8 cellular contexts compared by ENCODE assay signal in the genomic region with DNA sequence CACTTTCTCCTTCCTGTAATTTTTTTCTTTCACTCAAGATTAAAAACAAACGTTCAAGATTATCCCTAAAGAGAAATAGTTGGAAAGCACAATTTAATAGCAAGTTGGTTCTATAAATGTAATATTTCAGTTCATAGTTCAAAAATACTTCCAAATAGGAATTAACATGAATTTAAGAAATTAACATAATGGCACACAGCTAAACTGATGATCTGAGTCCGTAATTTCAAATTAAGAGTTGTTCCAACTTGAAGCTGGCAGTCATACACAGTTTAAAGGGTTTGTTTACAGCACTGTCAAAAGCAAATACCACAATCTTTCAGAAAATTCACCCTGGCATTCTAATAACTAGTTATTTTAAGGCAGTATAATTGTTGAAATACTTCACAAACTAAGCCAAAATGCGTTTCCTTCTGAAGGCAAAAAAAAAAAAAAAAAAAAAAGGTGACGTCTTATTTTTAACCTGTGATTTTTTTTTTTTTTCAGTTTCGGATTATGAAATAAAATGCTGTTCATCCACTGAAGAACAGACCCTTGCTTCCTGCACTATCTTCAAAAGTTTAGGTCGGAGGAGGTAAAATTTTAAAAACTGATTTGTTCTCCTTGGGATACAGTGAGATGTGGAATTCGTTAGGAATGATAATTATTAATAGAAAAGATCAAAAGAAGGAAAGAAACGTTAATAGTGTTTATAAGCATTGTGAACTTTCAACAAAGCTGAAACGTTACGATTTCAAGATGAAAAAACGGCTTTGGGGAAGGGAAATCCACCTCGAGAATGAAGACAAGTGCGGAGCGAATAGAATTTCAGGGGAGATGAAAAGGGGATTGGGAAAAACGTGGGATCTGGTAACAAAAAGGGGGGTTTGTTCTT. TPM values are rescaled to one million over a fixed set of nuclear protein-coding genes. Genes with fewer than 3 reads are reported as not detected.
DNase-seq lines count a peak whose midpoint lies in the region; ATAC-seq and TF ChIP-seq lines count a peak whose summit lies in the region.

No MANE protein-coding gene starts in this region.

- H2BK120ac ChIP-seq in H9 (ENCODE audit: low read depth, low read length, poor library complexity, severe bottlenecking) = no peak overlapping the region

- H2BK12ac ChIP-seq in H9 (ENCODE audit: insufficient read length, low read depth, low read length) = no peak overlapping the region

- H2AFZ ChIP-seq in H9 (ENCODE audit: low read length) (no peak overlapping the region), parathyroid adenoma (peak overlapping the region; percentile 82)

- peaks cover 27 to 28% of the 10 kb centered on the region in 2 experiments for H3K4me1 Mint-ChIP-seq in H9

- H2BK15ac ChIP-seq in H9 (ENCODE audit: low read depth, low read length) = no peak overlapping the region

- H3K4ac ChIP-seq in H9 (ENCODE audit: low read depth, low read length) = no peak overlapping the region

- peak overlapping the region; percentile 87 to 96 for H3K4me3 Mint-ChIP-seq in H9

- no peaks in the 10 kb centered on the region for H3K23me2 ChIP-seq in H9 (ENCODE audit: insufficient read length, low read depth, low read length, poor library complexity, severe bottlenecking)

- ATAC-seq in GM21526 (IDR thresholded peaks at IDR 0.05; ENCODE audit: low FRiP score, unreplicated experiment) (no peak), HG03108 (IDR thresholded peaks at IDR 0.05; ENCODE audit: unreplicated experiment) (no peak)

- H3K27ac ChIP-seq in H9 (ENCODE audit: insufficient read length, low read depth, low read length) (no peak overlapping the region), esophagus squamous epithelium (peak overlapping the region; percentile 98 to 100 (median 99)), parathyroid adenoma (peak overlapping the region; percentile 96)

- H4K8ac ChIP-seq in H9 (replicated peaks; ENCODE audit: insufficient read length, low read depth, low read length) = no peak overlapping the region

- TF ChIP-seq CTCF in H9 (conservative IDR thresholded peaks at IDR 0.05) (no peak), esophagus squamous epithelium (IDR thresholded peaks at IDR 0.05) (no peak), parathyroid adenoma (IDR thresholded peaks at IDR 0.05) (no peak)

- no peak overlapping the region for H3K23ac ChIP-seq in H9 (ENCODE audit: insufficient read length, low read depth, low read length)

- H2BK5ac ChIP-seq in H9 (ENCODE audit: insufficient read length, low read length) = no peak overlapping the region

- peak overlapping the region; percentile 45 to 97 (median 87); a peak in 5 of 7 replicates for H3K27ac Mint-ChIP-seq in H9

- no CpG with 5 or more reads among the region's 15 CpGs for WGBS in H9 (ENCODE audit: extremely low coverage, insufficient read length, low lambda C conversion rate)
- WGBS in esophagus squamous epithelium, 2 donors = 0 to 1% methylated on average over 15 of the region's 15 CpGs

- H4K5ac ChIP-seq in H9 (ENCODE audit: insufficient read length, low read depth, low read length) = no peak overlapping the region

- H3K18ac ChIP-seq in H9 (ENCODE audit: insufficient read length, low read depth, low read length) = no peak overlapping the region

- peaks cover 0 to 3% (median 0%) of the 10 kb centered on the region in 3 experiments; a peak in 1 of 7 replicates for H3K36me3 Mint-ChIP-seq in H9 (ENCODE audit: insufficient read depth in 1 of 3, low read depth in 3 of 3)

- H2BK20ac ChIP-seq in H9 (ENCODE audit: low read depth, low read length, poor library complexity, severe bottlenecking) = no peak overlapping the region

- no peaks in the 10 kb centered on the region for H3K36me3 ChIP-seq in esophagus squamous epithelium
- H3K36me3 ChIP-seq in parathyroid adenoma (ENCODE audit: control insufficient read depth, insufficient read depth, low read length) = no peaks in the 10 kb centered on the region

- H3K79me2 ChIP-seq in H9 (ENCODE audit: insufficient read depth, low read length) (no peaks in the 10 kb centered on the region), parathyroid adenoma (peaks cover 27% of the 10 kb centered on the region)

- H3K56ac ChIP-seq in H9 (ENCODE audit: insufficient read length, low read depth, low read length) = no peak overlapping the region

- no peak overlapping the region for H2AK5ac ChIP-seq in H9 (ENCODE audit: insufficient read length, low read length)

- H3K9me3 ChIP-seq in H9 (ENCODE audit: control insufficient read depth, low read depth, low read length) = no peaks in the 10 kb centered on the region
- H3K9me3 ChIP-seq in esophagus squamous epithelium = no peaks in the 10 kb centered on the region
- H3K9me3 ChIP-seq in parathyroid adenoma (ENCODE audit: control insufficient read depth, low read length) = no peaks in the 10 kb centered on the region

- no peaks in the 10 kb centered on the region for H3K27me3 Mint-ChIP-seq in H9 (ENCODE audit: low read depth)

- intact Hi-C loops in esophagus squamous epithelium (cut with DNase I) = no loop called here

- in situ Hi-C loops in SK-MEL-5 (cut with HindIII; ENCODE audit: low pct_unique_long_range_greater_than_20kb, low sequenced_read_pairs) = no loop called here

- no peaks in the 10 kb centered on the region; the same call in 1 of the 2 replicates for H3K4me1 ChIP-seq in H9 (ENCODE audit: insufficient read depth, low read length)
- H3K4me1 ChIP-seq in esophagus squamous epithelium = peaks cover 14 to 63% (median 20%) of the 10 kb centered on the region in 3 donors
- H3K4me1 ChIP-seq in parathyroid adenoma = peaks cover 8% of the 10 kb centered on the region

- no peaks in the 10 kb centered on the region for H4K20me1 ChIP-seq in H9 (ENCODE audit: control insufficient read depth, insufficient read depth, insufficient read length)

- no peak for TF ChIP-seq POLR2A in esophagus squamous epithelium (IDR thresholded peaks at IDR 0.05)

- no peak for DNase-seq in H9
- DNase-seq in SK-MEL-5 (ENCODE audit: low read depth, low spot score) = peak; percentile 19
- no peak for DNase-seq in esophagus squamous epithelium (lab: John Stamatoyannopoulos, UW)
- DNase-seq in DMS153 treated with DMSO at 0.1 percent for 48 hours (lab: John Stamatoyannopoulos, UW; ENCODE audit: unreplicated experiment) = no peak
- no peak for DNase-seq in dedifferentiated amniotic fluid mesenchymal stem cell (ENCODE audit: extremely low spot score)

- peak overlapping the region; percentile 66 for H3K4me2 ChIP-seq in H9 (ENCODE audit: insufficient read depth, insufficient read length, low read length)
- H3K4me2 ChIP-seq in parathyroid adenoma (ENCODE audit: low read length) = peak overlapping the region; percentile 66

- no peaks in the 10 kb centered on the region for H3K79me1 ChIP-seq in H9 (ENCODE audit: insufficient read depth, low read depth, low read length, poor library complexity, severe bottlenecking)

- peak overlapping the region; percentile 87 to 91 (median 90) for H3K4me3 ChIP-seq in esophagus squamous epithelium
- H3K4me3 ChIP-seq in parathyroid adenoma (ENCODE audit: low read depth, low read length) = peak overlapping the region; percentile 79

- no peaks in the 10 kb centered on the region for H3K9me3 Mint-ChIP-seq in H9

- H3K9ac ChIP-seq in H9 (ENCODE audit: extremely low read depth, insufficient read length, low read length) (peak overlapping the region; percentile 39), parathyroid adenoma (peak overlapping the region; percentile 69)

- H4K91ac ChIP-seq in H9 (ENCODE audit: insufficient read length, low read depth, low read length) = no peak overlapping the region

- no peak overlapping the region for H3K14ac ChIP-seq in H9 (ENCODE audit: insufficient read depth, low read length)

- no peak overlapping the region for H3T11ph ChIP-seq in H9 (ENCODE audit: low read length)

- H3K27me3 ChIP-seq in H9 (ENCODE audit: insufficient read depth, low read length) (no peaks in the 10 kb centered on the region), esophagus squamous epithelium (no peaks in the 10 kb centered on the region), parathyroid adenoma (ENCODE audit: control insufficient read depth, insufficient read depth, low read length) (no peaks in the 10 kb centered on the region)

RNA-seq across cellular contexts. Expression of gene IL6ST, which starts 0.9 kb away (rescaled TPM):
- total RNA-seq in H9 (2021) (10.3 and 11.1 TPM in 2 replicates), esophagus squamous epithelium (100 to 1,000 TPM in 2 of 4 donors, 10 to 100 TPM in 2; 71.4 to 246 (median 116) TPM)
- total RNA-seq in SK-MEL-5 (2014; rRNA removed; shearing (Covaris generic)) = 92.2 and 98.5 TPM in 2 replicates
- polyA plus RNA-seq in SK-MEL-5 (2015; cell fraction: cytosol; rRNA removed) = 41.8 and 60.5 TPM in 2 replicates
- 29.4 and 30.7 TPM in 2 replicates for polyA plus RNA-seq in SK-MEL-5 (2015; cell fraction: nucleus; rRNA removed)
